In the genomic region with DNA sequence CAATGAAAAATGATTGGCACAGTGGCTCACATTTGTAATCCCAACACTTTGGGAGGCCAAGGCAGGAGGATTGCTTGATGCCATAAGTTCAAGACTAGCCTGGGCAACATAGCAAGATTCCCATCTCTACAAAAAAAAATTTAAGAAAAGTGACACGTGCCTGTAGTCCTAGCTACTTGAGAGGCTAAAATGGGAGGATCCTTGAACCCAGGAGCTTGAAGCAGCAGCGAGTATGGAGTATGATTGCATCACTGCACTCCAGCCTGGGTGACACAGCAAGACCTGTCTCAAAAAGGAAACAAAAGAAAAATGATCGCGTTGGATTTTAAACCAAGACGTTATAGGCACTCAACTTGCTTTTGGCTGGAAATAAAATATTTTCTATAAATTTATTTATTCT, we compare ENCODE assay signal across 21 cellular contexts.
"Had no signal": no experiment of that assay in that cellular context is flagged by ENCODE, and none has a peak within 500 bp of the region (broad histone marks: within the 10 kb centered on the region; RNA-seq: fewer than 3 reads in every experiment).

No MANE protein-coding gene starts in this region.

- H3K4me3 ChIP-seq: esophagus squamous epithelium, lung, neural progenitor cell, right atrium auricular region, spleen, tibial nerve had no signal

- ATAC-seq: activated CD8-positive, alpha-beta memory T cell treated with anti-CD3 and anti-CD28 coated beads, Interleukin-2, amount 10 ng/mL, durations not matched to agents 7 days and 5 days; activated CD8-positive, alpha-beta T cell treated with anti-CD3 and anti-CD28 coated beads, Interleukin-2, amount 10 ng/mL, durations not matched to agents 7 days and 5 days; activated T-cell treated with anti-CD3 and anti-CD28 coated beads, Interleukin-2, amount 50 U/mL, for 72 hours; left lobe of liver; natural killer cell had no signal

- H3K9me3 ChIP-seq: esophagus squamous epithelium, right atrium auricular region, spleen, tibial nerve had no signal

- FAIRE-seq: bronchial epithelial cell had no signal

- DNase-seq: activated B cell treated with CpG ODN at 0.5 μM for 24 hours; activated CD8-positive, alpha-beta memory T cell treated with anti-CD3 and anti-CD28 coated beads, Interleukin-2, amount 10 ng/mL, durations not matched to agents 7 days and 5 days; activated CD8-positive, alpha-beta T cell treated with anti-CD3 and anti-CD28 coated beads, Interleukin-2, amount 10 ng/mL, durations not matched to agents 7 days and 5 days; activated naive CD4-positive, alpha-beta T cell treated with Interleukin-2 at 50 U/mL for 16 hours; activated T-cell treated with anti-CD3 and anti-CD28 coated beads for 4 hours; activated T-cell treated with anti-CD3 and anti-CD28 coated beads, Interleukin-2, amount 50 U/mL, for 72 hours; anterior cingulate cortex; endodermal cell; esophagus squamous epithelium; foreskin melanocyte; kidney glomerular epithelial cell; mesendoderm; natural killer cell; spleen; stimulated activated naive CD4-positive, alpha-beta T cell had no signal

- H3K4me1 ChIP-seq: esophagus squamous epithelium, neural progenitor cell, spleen, tibial nerve had no signal

- H3K27me3 ChIP-seq: esophagus squamous epithelium, neural progenitor cell, right atrium auricular region, spleen, tibial nerve had no signal

- H3K36me3 ChIP-seq: esophagus squamous epithelium, neural progenitor cell, right atrium auricular region, spleen, tibial nerve had no signal

- H3K27ac ChIP-seq: esophagus squamous epithelium, neural progenitor cell, spleen, tibial nerve had no signal
